8 cellular contexts compared by ENCODE assay signal in genomic region chr13:33610471-33611015, GRCh38.
A peak's percentile ranks its signal among the peaks of the same experiment; 100 is the strongest.
DNase-seq lines count a peak whose midpoint lies in the region; ATAC-seq and TF ChIP-seq lines count a peak whose summit lies in the region.

No MANE protein-coding gene starts in this region.

- DNase-seq in UCSD-AML1 (lab: John Stamatoyannopoulos, UW; ENCODE audit: unreplicated experiment), result peak; percentile 24
- no peak for DNase-seq in brain microvascular endothelial cell
- DNase-seq in right lobe of liver, result peak; percentile 85 to 94 (median 93)
- DNase-seq in stimulated activated CD8-positive, alpha-beta memory T cell treated with anti-CD3 and anti-CD28 coated beads, Interleukin-12 subunit alpha, Interleukin-12 subunit beta, amount 100 ng/mL, for 4 hours (ENCODE audit: low read depth), result peak; percentile 3
- DNase-seq in GDM1 (lab: John Stamatoyannopoulos, UW), result no peak
- no peak for DNase-seq in A172 (ENCODE audit: low spot score)
- no peak for DNase-seq in RPMI8226

- no peaks in the 10 kb centered on the region for H3K36me3 ChIP-seq in ES-I3 (ENCODE audit: insufficient read depth, low read length)
- H3K36me3 ChIP-seq in brain microvascular endothelial cell (replicated peaks), result no peaks in the 10 kb centered on the region
- H3K36me3 ChIP-seq in right lobe of liver, result no peaks in the 10 kb centered on the region

- H3K4me3 ChIP-seq in brain microvascular endothelial cell (ENCODE audit: low read depth, low read length) (peak overlapping the region; percentile 43), right lobe of liver (peak overlapping the region; percentile 25 to 47 (median 45))

- TF ChIP-seq CTCF in brain microvascular endothelial cell (IDR thresholded peaks at IDR 0.05; ENCODE audit: low read depth, low read length, missing control alignments) (peak; percentile 8), right lobe of liver (IDR thresholded peaks at IDR 0.05) (peak in 1 of 4 donors; percentile 13)

- no peaks in the 10 kb centered on the region for H3K27me3 ChIP-seq in brain microvascular endothelial cell (replicated peaks)
- no peaks in the 10 kb centered on the region for H3K27me3 ChIP-seq in right lobe of liver

- H3K4me1 ChIP-seq in ES-I3 (ENCODE audit: insufficient read depth, low read length) (peaks cover 5% of the 10 kb centered on the region; the same call in 1 of the 2 replicates), right lobe of liver (peaks cover 0 to 35% (median 18%) of the 10 kb centered on the region in 4 donors)

- in situ Hi-C loops in brain microvascular endothelial cell (cut with HindIII; ENCODE audit: low pct_ligation_motif_present, low sequenced_read_pairs), result no loop called here

- ATAC-seq in right lobe of liver, result peak; percentile 81 to 91 (median 86)

- no peak overlapping the region for H3K27ac ChIP-seq in brain microvascular endothelial cell
- H3K27ac ChIP-seq in right lobe of liver, result peak overlapping the region; percentile 77 to 91 (median 82)

- intact Hi-C loops in right lobe of liver (cut with DNase I), result no loop called here

- peak; percentile 53 for TF ChIP-seq POLR2A in right lobe of liver (IDR thresholded peaks at IDR 0.05)

- peak overlapping the region; percentile 1; the same call in 1 of the 2 replicates for H3K9ac ChIP-seq in ES-I3 (ENCODE audit: low read depth, low read length)

- no peaks in the 10 kb centered on the region for H3K9me3 ChIP-seq in ES-I3 (ENCODE audit: control insufficient read depth, insufficient read depth, low read length)
- H3K9me3 ChIP-seq in right lobe of liver, result no peaks in the 10 kb centered on the region

- WGBS in right lobe of liver (ENCODE audit: insufficient coverage, low coverage, low lambda C conversion rate, missing lambda C conversion rate), result 5% methylated on average over 3 of the region's 22 CpGs

Comparison
In these comparisons a context has a peak if more than half of its experiments do, and no peak if none do; other contexts are left out.
1. DNase-seq: peak in UCSD-AML1 (single experiment), right lobe of liver (3 of 3) and stimulated activated CD8-positive, alpha-beta memory T cell treated with anti-CD3 and anti-CD28 coated beads, Interleukin-12 subunit alpha, Interleukin-12 subunit beta, amount 100 ng/mL, for 4 hours (single experiment); none in brain microvascular endothelial cell (single experiment), GDM1 (single experiment), A172 (single experiment) and RPMI8226 (single experiment).